In genomic region chr19:30338066-30338465, GRCh38 we compare ENCODE assay signal across 1 cellular context.
TF ChIP-seq lines count a peak whose summit lies in the region.

No MANE protein-coding gene starts in this region.

TF ChIP-seq in HEK293, 187 proteins besides CTCF, POLR2A, EP300 and RAD21 (continued from another document):
- TF ChIP-seq PRDM2 (tag by site-specific recombination; IDR thresholded peaks at IDR 0.05; ENCODE audit: borderline replicate concordance) = 0 out of 2 replicates have a peak, but pooled peaks have one; percentile 83
- no peak for TF ChIP-seq ZNF510 (tag by site-specific recombination; IDR thresholded peaks at IDR 0.05; ENCODE audit: insufficient replicate concordance)
- TF ChIP-seq ZBTB1 (tag by site-specific recombination; IDR thresholded peaks at IDR 0.05) = no peak; the same call in 1 of the 2 replicates
- TF ChIP-seq ZNF398 (tag by site-specific recombination; IDR thresholded peaks at IDR 0.05) = peak; percentile 44
- TF ChIP-seq ZNF354C (tag by site-specific recombination; IDR thresholded peaks at IDR 0.05; ENCODE audit: borderline replicate concordance, low read depth) = peak; percentile 45; the same call in 1 of the 2 replicates
- TF ChIP-seq ZNF266 (tag by site-specific recombination; IDR thresholded peaks at IDR 0.05; ENCODE audit: low read depth) = peak; percentile 64; the same call in 1 of the 2 replicates
- peak; percentile 43; the same call in 1 of the 2 replicates for TF ChIP-seq ZNF302 (tag by site-specific recombination; IDR thresholded peaks at IDR 0.05; ENCODE audit: low read depth)
- TF ChIP-seq ZBTB11 (tag by site-specific recombination; conservative IDR thresholded peaks at IDR 0.05; ENCODE audit: low read depth) = no peak
- peak; percentile 99 for TF ChIP-seq ZNF521 (tag by site-specific recombination; IDR thresholded peaks at IDR 0.05)
- peak; percentile 33; the same call in 1 of the 2 replicates for TF ChIP-seq AEBP2 (tag by site-specific recombination; IDR thresholded peaks at IDR 0.05; ENCODE audit: borderline replicate concordance)
- peak; percentile 96 for TF ChIP-seq ZNF670 (tag by site-specific recombination; IDR thresholded peaks at IDR 0.05; ENCODE audit: low read depth)
- peak; percentile 89; the same call in 1 of the 2 replicates for TF ChIP-seq ZNF280C (tag by site-specific recombination; IDR thresholded peaks at IDR 0.05)
- no peak for TF ChIP-seq HOXD13 (CRISPR knock-in tag; IDR thresholded peaks at IDR 0.05; ENCODE audit: borderline replicate concordance)
- peak; percentile 34; the same call in 1 of the 2 replicates for TF ChIP-seq ZNF2 (tag by site-specific recombination; IDR thresholded peaks at IDR 0.05)
- 0 out of 2 replicates have a peak, but pooled peaks have one; percentile 45 for TF ChIP-seq ZNF157 (tag by site-specific recombination; IDR thresholded peaks at IDR 0.05)
- TF ChIP-seq ZBTB26 (tag by site-specific recombination; optimal IDR thresholded peaks at IDR 0.05) = peak; percentile 18
- no peak for TF ChIP-seq ZNF140 (tag by site-specific recombination; IDR thresholded peaks at IDR 0.05)
- TF ChIP-seq ZNF114 (tag by site-specific recombination; IDR thresholded peaks at IDR 0.05) = 0 out of 2 replicates have a peak, but pooled peaks have one; percentile 69
- TF ChIP-seq ZNF473 (tag by site-specific recombination; IDR thresholded peaks at IDR 0.05) = peak; percentile 87; the same call in 1 of the 2 replicates
- TF ChIP-seq HIC1 (tag by site-specific recombination; IDR thresholded peaks at IDR 0.05) = peak; percentile 61; the same call in 1 of the 2 replicates
- no peak for TF ChIP-seq GLI2 (tag by site-specific recombination; IDR thresholded peaks at IDR 0.05; ENCODE audit: borderline replicate concordance, low read depth)
- peak; percentile 79; the same call in 1 of the 2 replicates for TF ChIP-seq ZBTB7A (tag by site-specific recombination; IDR thresholded peaks at IDR 0.05; ENCODE audit: low read depth)
